8 cellular contexts compared by ENCODE assay signal in the genomic region with DNA sequence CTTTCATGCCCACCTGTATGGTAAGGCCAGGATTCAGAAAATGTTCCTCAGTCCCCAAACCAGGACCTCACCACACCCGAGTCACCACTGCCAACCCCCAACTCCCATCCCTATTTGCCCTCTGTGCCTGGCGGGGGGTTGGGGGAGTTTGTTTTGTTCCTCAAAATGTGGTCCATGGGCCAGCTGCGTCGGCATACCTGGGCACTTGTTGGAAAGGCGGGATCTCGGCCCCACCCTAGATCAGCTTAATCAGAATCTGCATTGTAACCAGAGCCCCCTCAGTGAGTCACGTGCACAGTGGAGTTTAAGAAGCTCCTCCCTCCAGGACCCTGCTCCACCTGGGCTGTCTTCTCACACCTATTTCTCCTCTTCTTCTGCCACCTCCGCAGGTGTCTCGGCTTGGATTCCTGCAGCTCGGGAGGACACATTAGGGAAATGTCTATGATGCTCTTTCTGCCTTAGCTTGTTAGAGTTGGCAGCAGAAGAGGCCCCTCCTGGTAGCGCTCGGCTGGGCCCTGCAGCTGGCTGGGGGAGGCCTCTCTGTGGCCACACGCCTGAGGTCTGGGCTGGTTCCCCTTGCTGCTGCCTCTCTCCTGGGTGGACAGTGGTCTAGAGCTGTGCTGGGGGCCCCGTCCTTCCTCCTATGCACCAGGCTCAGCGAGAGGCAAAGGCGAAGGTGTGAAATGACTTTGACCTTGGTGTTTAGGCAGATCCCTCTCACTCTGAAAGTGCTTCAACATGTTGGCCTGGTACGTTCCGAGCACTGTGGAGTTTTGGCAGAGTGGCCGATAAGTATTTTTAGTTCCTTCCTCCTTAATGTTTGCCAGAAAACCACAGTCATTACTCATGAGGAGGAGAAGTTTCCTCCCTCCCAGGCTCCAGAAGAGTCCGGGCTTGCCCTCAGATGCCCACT. TPM values are rescaled to one million over a fixed set of nuclear protein-coding genes. Genes with fewer than 3 reads are reported as not detected.
A peak's percentile ranks its signal among the peaks of the same experiment; 100 is the strongest.
DNase-seq lines count a peak whose midpoint lies in the region; ATAC-seq, FAIRE-seq and TF ChIP-seq lines count a peak whose summit lies in the region.

No MANE protein-coding gene starts in this region.

- peak overlapping the region; percentile 65 to 80 for H3K4me3 Mint-ChIP-seq in CD14-positive monocyte

- no peak overlapping the region for H3K14ac ChIP-seq in neuronal stem cell (ENCODE audit: low read length)

- H2AK5ac ChIP-seq in neuronal stem cell (ENCODE audit: low read depth, low read length): no peak overlapping the region

- H3K27ac ChIP-seq in HCT116 (ENCODE audit: low read depth, low read length) (no peak overlapping the region), neuronal stem cell (replicated peaks; ENCODE audit: low read length) (no peak overlapping the region)

- H2BK12ac ChIP-seq in neuronal stem cell (ENCODE audit: low read length): no peak overlapping the region

- TF ChIP-seq POLR2A in HCT116 (IDR thresholded peaks at IDR 0.05; ENCODE audit: borderline replicate concordance, extremely low read depth, insufficient read depth, insufficient read length): no peak

- H2AFZ ChIP-seq in HCT116 (ENCODE audit: low read depth, low read length, poor library complexity, severe bottlenecking) (peak overlapping the region; percentile 54), neuronal stem cell (ENCODE audit: low read length) (peak overlapping the region; percentile 35)

- H3K9me3 ChIP-seq in HCT116 (ENCODE audit: control insufficient read depth in 1 of 2, insufficient read depth in 1 of 2, low read depth in 1 of 2, low read length in 2 of 2) (no peaks in the 10 kb centered on the region), neuronal stem cell (replicated peaks in 1 of 2; ENCODE audit: control insufficient read depth in 2 of 2, insufficient read depth in 1 of 2, low read depth in 1 of 2, low read length in 2 of 2) (peaks cover 0 to 2% of the 10 kb centered on the region in 2 donors)

- no peaks in the 10 kb centered on the region for H3K36me3 Mint-ChIP-seq in CD14-positive monocyte

- intact Hi-C loops in CD14-positive monocyte (cut with micrococcal nuclease) (loop anchor here in 1 of 2 donors (5.0 kb wide), 1 partner anchor 39 kb away; no protein-coding TSS in a partner anchor), HCT116 (cut with micrococcal nuclease) (no loop called here)

- H3K4me2 ChIP-seq in HCT116 (ENCODE audit: low read length): no peak overlapping the region
- H3K4me2 ChIP-seq in neuronal stem cell (ENCODE audit: insufficient read depth, low read length, poor library complexity, severe bottlenecking): no peak overlapping the region

- H3K4me1 ChIP-seq in HCT116 (ENCODE audit: control insufficient read depth in 1 of 2, insufficient read depth in 2 of 2, low read length in 2 of 2) (peaks cover 0 to 7% of the 10 kb centered on the region in 2 experiments; a peak in 2 of 4 replicates), neuronal stem cell (ENCODE audit: control insufficient read depth in 2 of 2, insufficient read depth in 1 of 2, low read depth in 1 of 2, low read length in 2 of 2) (peaks cover 0 to 5% of the 10 kb centered on the region in 2 donors)

- H3K18ac ChIP-seq in neuronal stem cell (ENCODE audit: low read length): no peak overlapping the region

- peak; percentile 23; the same call in 1 of the 2 replicates for ATAC-seq in HCT116
- no peak for ATAC-seq in HG03045 (IDR thresholded peaks at IDR 0.05; ENCODE audit: unreplicated experiment)

- no peaks in the 10 kb centered on the region for H4K20me1 ChIP-seq in HCT116 (ENCODE audit: insufficient read depth)

- POLR2A ChIA-PET in HCT116 (lab: Charles Lee): interaction anchor here (1.0 kb wide), 1 partner anchor 41 kb away, joined by 4 read pairs; no protein-coding TSS in a partner anchor

- no peak overlapping the region for H3K4ac ChIP-seq in neuronal stem cell (ENCODE audit: low read length)

- H3K27ac Mint-ChIP-seq in CD14-positive monocyte: peak overlapping the region; percentile 88 to 97 (median 93)

- no peak for TF ChIP-seq RAD21 in HCT116 (IDR thresholded peaks at IDR 0.05; ENCODE audit: low read depth)

- CTCF ChIA-PET in HCT116 (lab: Charles Lee): interaction anchor here (0.7 kb wide), 1 partner anchor 21 kb away, joined by 8 read pairs; no protein-coding TSS in a partner anchor

- H3K9me3 Mint-ChIP-seq in CD14-positive monocyte: peaks cover 0 to 11% (median 4%) of the 10 kb centered on the region in 7 donors

- peaks cover 0 to 5% (median 0%) of the 10 kb centered on the region in 3 donors for H3K27me3 Mint-ChIP-seq in CD14-positive monocyte (ENCODE audit: low read depth in 3 of 3)

- RAD21 ChIA-PET in HCT116 (lab: Charles Lee; ENCODE audit: low non-redundant PET in 1 of 2, low total read pairs in 2 of 2, uncharacterized antibody in 2 of 2, unreplicated experiment in 2 of 2): no interaction called here

- H2BK120ac ChIP-seq in neuronal stem cell (ENCODE audit: low read depth, low read length): no peak overlapping the region

- no peak overlapping the region for H4K8ac ChIP-seq in neuronal stem cell (ENCODE audit: low read depth, low read length)

- no peaks in the 10 kb centered on the region for H3K27me3 ChIP-seq in HCT116 (ENCODE audit: insufficient read depth, low read length)
- peaks cover 0 to 8% (median 0%) of the 10 kb centered on the region in 3 experiments for H3K27me3 ChIP-seq in neuronal stem cell (ENCODE audit: control insufficient read depth in 3 of 3, insufficient read depth in 3 of 3, low read depth in 1 of 3, low read length in 3 of 3)

- H3K36me3 ChIP-seq in HCT116 (ENCODE audit: control insufficient read depth in 1 of 2, insufficient read depth in 2 of 2, low read length in 2 of 2): no peaks in the 10 kb centered on the region
- no peaks in the 10 kb centered on the region for H3K36me3 ChIP-seq in neuronal stem cell (replicated peaks in 1 of 2; ENCODE audit: control insufficient read depth in 2 of 2, insufficient read depth in 2 of 2, low read length in 2 of 2)

- H2BK15ac ChIP-seq in neuronal stem cell (ENCODE audit: low read length): no peak overlapping the region

- no peak overlapping the region for H3K9ac ChIP-seq in HCT116 (ENCODE audit: low read length)
- H3K9ac ChIP-seq in neuronal stem cell (ENCODE audit: low read depth, low read length, poor library complexity): no peak overlapping the region

- no peaks in the 10 kb centered on the region for H3K9me2 ChIP-seq in HCT116 (ENCODE audit: insufficient read depth)

- TF ChIP-seq CTCF in CD14-positive monocyte (IDR thresholded peaks at IDR 0.05) (no peak), HCT116 (IDR thresholded peaks at IDR 0.05 in 2 of 3, conservative IDR thresholded peaks at IDR 0.05 in 1 of 3; ENCODE audit: borderline replicate concordance in 1 of 3, insufficient read depth in 1 of 3, low read depth in 2 of 3, low read length in 2 of 3) (no peak)

- no CpG with 5 or more reads among the region's 20 CpGs for WGBS in neuronal stem cell (ENCODE audit: extremely low coverage in 2 of 2, insufficient read length in 2 of 2, insufficient replicate concordance in 1 of 2), 2 donors

- no peaks in the 10 kb centered on the region for H3K79me2 ChIP-seq in HCT116 (ENCODE audit: insufficient read depth, low read length)

- H2BK5ac ChIP-seq in neuronal stem cell (ENCODE audit: low read length): no peak overlapping the region

- BruUV-seq in HCT116 (replicated peaks; lab: Mats Ljungman, UMichigan): no TSS peak

- FAIRE-seq in HTR-8/SVneo (lab: Jason Lieb, UNC): no peak

- H4K91ac ChIP-seq in neuronal stem cell (ENCODE audit: low read depth, low read length, poor library complexity): no peak overlapping the region

- DNase-seq in CD14-positive monocyte (ENCODE audit: low spot score): peak; percentile 55
- no peak for DNase-seq in HCT116 (ENCODE audit: low read depth, low spot score)
- DNase-seq in UCSD-AML1 (lab: John Stamatoyannopoulos, UW; ENCODE audit: unreplicated experiment): peak; percentile 78
- peak; percentile 79 for DNase-seq in fibroblast of gingiva (ENCODE audit: low read depth)
- no peak for DNase-seq in neuronal stem cell (ENCODE audit: low spot score)
- no peak for DNase-seq in HTR-8/SVneo (ENCODE audit: insufficient read length, low spot score)
- no peak for DNase-seq in NCI-H774 (lab: John Stamatoyannopoulos, UW)

- H3K23ac ChIP-seq in neuronal stem cell (ENCODE audit: low read depth, low read length, poor library complexity): no peak overlapping the region

- H3K4me3 ChIP-seq in HCT116 (replicated peaks in 1 of 2; ENCODE audit: low read depth in 1 of 2, low read length in 2 of 2): no peak overlapping the region
- no peak overlapping the region for H3K4me3 ChIP-seq in neuronal stem cell (ENCODE audit: low read length in 2 of 2)

- no peaks in the 10 kb centered on the region for H3K79me1 ChIP-seq in neuronal stem cell (ENCODE audit: low read depth, low read length)

- peaks cover 45% of the 10 kb centered on the region for H3K4me1 Mint-ChIP-seq in CD14-positive monocyte

TF ChIP-seq in HCT116, 20 proteins besides CTCF, POLR2A, EP300 and RAD21:
- no peak for TF ChIP-seq FOSL1 (IDR thresholded peaks at IDR 0.05; ENCODE audit: low read depth)
- TF ChIP-seq ZFX (IDR thresholded peaks at IDR 0.05): no peak
- TF ChIP-seq SP1 (IDR thresholded peaks at IDR 0.05; ENCODE audit: low read depth): no peak
- TF ChIP-seq, protein P1, sequence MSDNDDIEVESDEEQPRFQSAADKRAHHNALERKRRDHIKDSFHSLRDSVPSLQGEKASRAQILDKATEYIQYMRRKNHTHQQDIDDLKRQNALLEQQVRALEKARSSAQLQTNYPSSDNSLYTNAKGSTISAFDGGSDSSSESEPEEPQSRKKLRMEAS (IDR thresholded peaks at IDR 0.05): no peak
TF ChIP-seq in HCT116: peak in this region for 0.

RNA-seq across cellular contexts. Expression of a gene that starts 41.8 kb away (rescaled TPM):
- 10 to 100 TPM; 78.3 to 89.6 TPM for polyA plus RNA-seq in CD14-positive monocyte
- 69.5 TPM for total RNA-seq in HCT116 (2021; ENCODE audit: unreplicated experiment)
- polyA plus RNA-seq in HCT116 (2012): 33.9 and 40.0 TPM in 2 replicates
- polyA plus RNA-seq in neuronal stem cell (2013, experiment 1 of 2): 379 TPM
- 395 TPM for polyA plus RNA-seq in neuronal stem cell (2013, experiment 2 of 2)

RNA-seq across cellular contexts. Expression of a gene that starts 41.8 kb away (rescaled TPM):
- polyA plus RNA-seq in CD14-positive monocyte: 10 to 100 TPM in 1 of 2 donors, 1 to 10 TPM in 1; 9.7 to 15.8 TPM
- 75.6 TPM for total RNA-seq in HCT116 (2021; ENCODE audit: unreplicated experiment)
- 31.7 and 41.5 TPM in 2 replicates for polyA plus RNA-seq in HCT116 (2012)
- polyA plus RNA-seq in neuronal stem cell (2013, experiment 1 of 2): 35.5 TPM
- 36.7 TPM for polyA plus RNA-seq in neuronal stem cell (2013, experiment 2 of 2)

Comparison
In these comparisons a context has a peak if more than half of its experiments do, and no peak if none do; other contexts are left out.
1. DNase-seq: peak in CD14-positive monocyte (single experiment), UCSD-AML1 (single experiment) and fibroblast of gingiva (single experiment); none in HCT116 (single experiment), neuronal stem cell (single experiment), HTR-8/SVneo (single experiment) and NCI-H774 (single experiment).